Comparison of ENCODE assay signal across 19 cellular contexts in genomic region chr12:109725321-109726105, GRCh38. TPM values are rescaled to one million over a fixed set of nuclear protein-coding genes. Genes with fewer than 3 reads are reported as not detected.
DNase-seq lines count a peak whose midpoint lies in the region; ATAC-seq and TF ChIP-seq lines count a peak whose summit lies in the region.
"Had no signal": no experiment of that assay in that cellular context is flagged by ENCODE, and none has a peak within 500 bp of the region (broad histone marks: within the 10 kb centered on the region; RNA-seq: fewer than 3 reads in every experiment).

No MANE protein-coding gene starts in this region.

- no peaks in the 10 kb centered on the region for H3K36me3 ChIP-seq in breast epithelium
- H3K36me3 ChIP-seq in mammary epithelial cell (ENCODE audit: insufficient read depth, low read length): no peaks in the 10 kb centered on the region
- no peaks in the 10 kb centered on the region for H3K36me3 ChIP-seq in gastroesophageal sphincter
- H3K36me3 ChIP-seq in neural progenitor cell: no peaks in the 10 kb centered on the region
- H3K36me3 ChIP-seq: uterus had no signal

- in situ Hi-C loops in mammary epithelial cell (cut with MboI; ENCODE audit: low sequenced_read_pairs in 2 of 2): no loop called here

- H2AFZ ChIP-seq in mammary epithelial cell (ENCODE audit: low read depth, low read length) (no peak overlapping the region), neural progenitor cell (replicated peaks) (no peak overlapping the region)
- H2AFZ ChIP-seq: PC-9 had no signal

- H3K9ac ChIP-seq in mammary epithelial cell (ENCODE audit: insufficient read depth, low read length) (no peak overlapping the region), neural progenitor cell (no peak overlapping the region)

- ATAC-seq in gastroesophageal sphincter (no peak), HG03139 (IDR thresholded peaks at IDR 0.05; ENCODE audit: unreplicated experiment) (no peak), HG03521 (IDR thresholded peaks at IDR 0.05; ENCODE audit: unreplicated experiment) (no peak)

- no peak for TF ChIP-seq EP300 in gastroesophageal sphincter (IDR thresholded peaks at IDR 0.05)

- H3F3A ChIP-seq in neural progenitor cell (ENCODE audit: low read depth): peaks cover 17% of the 10 kb centered on the region

- H3K4me3 ChIP-seq in breast epithelium (no peak overlapping the region), mammary epithelial cell (replicated peaks in 1 of 3; ENCODE audit: insufficient read depth in 1 of 3, low read depth in 2 of 3, low read length in 3 of 3) (no peak overlapping the region), gastroesophageal sphincter (no peak overlapping the region), neural progenitor cell (no peak overlapping the region)
- H3K4me3 ChIP-seq: PC-9, SK-N-MC, uterus had no signal

- peaks cover 44% of the 10 kb centered on the region for H3K4me1 Mint-ChIP-seq in neural progenitor cell
- H3K4me1 Mint-ChIP-seq: CD4-positive, CD25-positive, alpha-beta regulatory T cell; mesothelial cell of epicardium had no signal

- no peak overlapping the region for H3K4me3 Mint-ChIP-seq in neural progenitor cell
- H3K4me3 Mint-ChIP-seq: CD4-positive, CD25-positive, alpha-beta regulatory T cell; mesothelial cell of epicardium had no signal

- TF ChIP-seq POLR2A in breast epithelium (IDR thresholded peaks at IDR 0.05) (no peak), gastroesophageal sphincter (IDR thresholded peaks at IDR 0.05) (no peak)

- peak overlapping the region; percentile 48 for H3K27ac Mint-ChIP-seq in neural progenitor cell
- H3K27ac Mint-ChIP-seq: mesothelial cell of epicardium had no signal

- no peaks in the 10 kb centered on the region for H3K9me3 Mint-ChIP-seq in neural progenitor cell
- H3K9me3 Mint-ChIP-seq: CD4-positive, CD25-positive, alpha-beta regulatory T cell; mesothelial cell of epicardium had no signal

- DNase-seq in breast epithelium (ENCODE audit: low spot score in 2 of 2): no peak
- no peak for DNase-seq in mammary epithelial cell
- peak; percentile 57 for DNase-seq in neural progenitor cell (ENCODE audit: low spot score)
- peak; percentile 86 for DNase-seq in superior temporal gyrus (ENCODE audit: extremely low spot score)
- no peak for DNase-seq in activated CD4-positive, alpha-beta T cell treated with anti-CD3 and anti-CD28 coated beads for 4 hours
- DNase-seq: activated CD4-positive, alpha-beta T cell treated with anti-CD3 and anti-CD28 coated beads, Interleukin-2, amount 50 U/mL, for 1 hour; activated naive CD4-positive, alpha-beta T cell treated with Interleukin-2 at 50 U/mL for 16 hours; CD4-positive, CD25-positive, alpha-beta regulatory T cell; MV-4-11; NCI-H82; PC-9; stimulated activated naive CD4-positive, alpha-beta T cell treated with Interleukin-2 at 50 U/mL for 16 hours; uterus had no signal

- H3K27me3 ChIP-seq in breast epithelium: no peaks in the 10 kb centered on the region
- H3K27me3 ChIP-seq in mammary epithelial cell (ENCODE audit: insufficient read depth, low read length): no peaks in the 10 kb centered on the region
- H3K27me3 ChIP-seq in gastroesophageal sphincter: no peaks in the 10 kb centered on the region
- peaks cover 13% of the 10 kb centered on the region for H3K27me3 ChIP-seq in neural progenitor cell
- H3K27me3 ChIP-seq: uterus had no signal

- H3K9me3 ChIP-seq in breast epithelium (no peaks in the 10 kb centered on the region), mammary epithelial cell (replicated peaks; ENCODE audit: insufficient read depth, low read length) (no peaks in the 10 kb centered on the region), gastroesophageal sphincter (no peaks in the 10 kb centered on the region), neural progenitor cell (ENCODE audit: low read depth) (no peaks in the 10 kb centered on the region)
- H3K9me3 ChIP-seq: uterus had no signal

- TF ChIP-seq CTCF in breast epithelium (IDR thresholded peaks at IDR 0.05) (no peak), mammary epithelial cell (conservative IDR thresholded peaks at IDR 0.05 in 1 of 2, IDR thresholded peaks at IDR 0.05 in 1 of 2; ENCODE audit: extremely low read depth in 1 of 2, insufficient read depth in 1 of 2, low read depth in 1 of 2, low read length in 2 of 2) (no peak), gastroesophageal sphincter (IDR thresholded peaks at IDR 0.05) (no peak), neural progenitor cell (IDR thresholded peaks at IDR 0.05) (no peak)

- H3K79me2 ChIP-seq in mammary epithelial cell (ENCODE audit: insufficient read depth, low read length) (no peaks in the 10 kb centered on the region), neural progenitor cell (ENCODE audit: low read depth) (no peaks in the 10 kb centered on the region)

- H3K27me3 Mint-ChIP-seq in neural progenitor cell (ENCODE audit: insufficient read depth, low read depth): peaks cover 9% of the 10 kb centered on the region
- H3K27me3 Mint-ChIP-seq: CD4-positive, CD25-positive, alpha-beta regulatory T cell had no signal

- BruUV-seq in mammary epithelial cell (replicated peaks; lab: Mats Ljungman, UMichigan): no TSS peak

- WGBS in mammary epithelial cell (ENCODE audit: low coverage, missing lambda C conversion rate): 68% methylated on average over 16 of the region's 24 CpGs
- 9 to 42% methylated on average over 5 to 9 of the region's 24 CpGs for WGBS in gastroesophageal sphincter (ENCODE audit: low coverage in 1 of 2), 2 donors

- CTCF ChIA-PET in mammary epithelial cell (lab: Charles Lee; ENCODE audit: low non-redundant PET): no interaction called here

- intact Hi-C loops in breast epithelium (cut with DNase I; ENCODE audit: low total_unique reads): no loop called here
- intact Hi-C loops in mammary epithelial cell (cut with micrococcal nuclease): no loop called here

- H3K36me3 Mint-ChIP-seq in neural progenitor cell: no peaks in the 10 kb centered on the region
- H3K36me3 Mint-ChIP-seq: CD4-positive, CD25-positive, alpha-beta regulatory T cell; mesothelial cell of epicardium had no signal

- H3K4me2 ChIP-seq in mammary epithelial cell (ENCODE audit: insufficient read depth, low read depth, low read length) (no peak overlapping the region), neural progenitor cell (peak overlapping the region; percentile 31)
- H3K4me2 ChIP-seq: PC-9 had no signal

- H3K27ac ChIP-seq in breast epithelium (peak overlapping the region; percentile 18 to 57), mammary epithelial cell (ENCODE audit: insufficient read depth, low read depth, low read length) (no peak overlapping the region), gastroesophageal sphincter (peak overlapping the region in 3 of 4 donors; percentile 33 to 66 (median 54)), neural progenitor cell (no peak overlapping the region)
- H3K27ac ChIP-seq: HL-60, PC-9, SK-N-MC, uterus had no signal

- peaks cover 6 to 30% of the 10 kb centered on the region in 2 donors for H3K4me1 ChIP-seq in breast epithelium
- peaks cover 9% of the 10 kb centered on the region for H3K4me1 ChIP-seq in mammary epithelial cell (ENCODE audit: insufficient read depth, low read length)
- H3K4me1 ChIP-seq in gastroesophageal sphincter: peaks cover 0 to 55% (median 7%) of the 10 kb centered on the region in 3 donors
- H3K4me1 ChIP-seq in neural progenitor cell: peaks cover 63% of the 10 kb centered on the region
- H3K4me1 ChIP-seq: uterus had no signal

- no peaks in the 10 kb centered on the region for H4K20me1 ChIP-seq in mammary epithelial cell (ENCODE audit: insufficient read depth, low read length)
- peaks cover 79% of the 10 kb centered on the region for H4K20me1 ChIP-seq in neural progenitor cell (ENCODE audit: low read depth)

- dilution Hi-C loops in mammary epithelial cell (cut with HindIII; ENCODE audit: low sequenced_read_pairs): no loop called here

RNA-seq across cellular contexts. Expression of gene FAM222A, which starts 11.9 kb away (rescaled TPM):
- total RNA-seq in breast epithelium (1 to 10 TPM in 2 of 3 donors, under 1 TPM in 1; 0.32 to 7.3 (median 1.3) TPM), mammary epithelial cell (1 to 10 TPM in 1 of 2 donors, under 1 TPM in 1; 0.50 to 1.3 TPM), gastroesophageal sphincter (1 to 10 TPM in 2 of 4 donors, under 1 TPM in 2; 0.54 to 3.7 (median 0.92) TPM), neural progenitor cell (ENCODE audit: low replicate concordance) (2.5 and 10.6 TPM in 2 replicates)
- 0.71 TPM for polyA plus RNA-seq in mammary epithelial cell
- polyA minus RNA-seq in mammary epithelial cell: 2.1 TPM

Comparison
In these comparisons a context has a peak if more than half of its experiments do, and no peak if none do; other contexts are left out.
1. H3K27ac ChIP-seq: peak in breast epithelium (2 of 2) and gastroesophageal sphincter (3 of 4); none in mammary epithelial cell (single experiment) and neural progenitor cell (single experiment).
2. DNase-seq: peak in neural progenitor cell (single experiment) and superior temporal gyrus (single experiment); none in breast epithelium (0 of 2), mammary epithelial cell (single experiment) and activated CD4-positive, alpha-beta T cell treated with anti-CD3 and anti-CD28 coated beads for 4 hours (0 of 2).